Comparison of ENCODE assay signal across 25 cellular contexts in genomic region chr3:55296781-55297180, GRCh38.
DNase-seq lines count a peak whose midpoint lies in the region; ATAC-seq and TF ChIP-seq lines count a peak whose summit lies in the region.
"Had no signal": no experiment of that assay in that cellular context is flagged by ENCODE, and none has a peak within 500 bp of the region (broad histone marks: within the 10 kb centered on the region; RNA-seq: fewer than 3 reads in every experiment).

No MANE protein-coding gene starts in this region.

- H3K27me3 ChIP-seq in upper lobe of right lung, result no peaks in the 10 kb centered on the region
- H3K27me3 ChIP-seq: SJSA1 had no signal

- H3K9me3 Mint-ChIP-seq in HFFc6, result no peaks in the 10 kb centered on the region
- H3K9me3 Mint-ChIP-seq: GM23338, H9 had no signal

- H3K27ac ChIP-seq in upper lobe of right lung, result no peak overlapping the region
- H3K27ac ChIP-seq: A549, KMS-11, PC-9, SJSA1 had no signal

- DNase-seq in HFFc6, result no peak
- peak; percentile 43 for DNase-seq in choroid plexus epithelial cell (ENCODE audit: low read depth)
- DNase-seq in fibroblast of the conjunctiva (ENCODE audit: low read depth), result peak; percentile 42
- DNase-seq in upper lobe of right lung, result no peak
- DNase-seq in activated T-cell treated with anti-CD3 and anti-CD28 coated beads, Interleukin-2, amount 50 U/mL, for 1 hour, result no peak
- DNase-seq: C1 segment of cervical spinal cord; CD4-positive, alpha-beta memory T cell; COR-L47; DMS79; H9; NCI-H1048; NCI-H1417; NCI-H1694; NCI-H2029 treated with DMSO at 0.1 percent for 48 hours; NCI-H446 treated with DMSO at 0.1 percent for 48 hours; NCI-H526 treated with DMSO at 0.1 percent for 48 hours; PC-9; Right ventricle myocardium superior had no signal

- H3K27me3 Mint-ChIP-seq in HFFc6 (ENCODE audit: insufficient read depth), result no peaks in the 10 kb centered on the region
- H3K27me3 Mint-ChIP-seq: CD4-positive, alpha-beta memory T cell; IgD-negative memory B cell had no signal

- no peak overlapping the region for H3K4me3 Mint-ChIP-seq in HFFc6
- H3K4me3 Mint-ChIP-seq: CD4-positive, alpha-beta memory T cell; GM23338; H9; IgD-negative memory B cell had no signal

- intact Hi-C loops in upper lobe of right lung (cut with DNase I), result no loop called here

- ATAC-seq in GM21619 (IDR thresholded peaks at IDR 0.05; ENCODE audit: unreplicated experiment) (no peak), upper lobe of right lung (no peak), HG03565 (IDR thresholded peaks at IDR 0.05; ENCODE audit: unreplicated experiment) (no peak)
- ATAC-seq: A549, GM23338 had no signal

- H3K9me3 ChIP-seq in upper lobe of right lung, result no peaks in the 10 kb centered on the region
- H3K9me3 ChIP-seq: A549, SJSA1 had no signal

- H3K36me3 ChIP-seq in upper lobe of right lung, result no peaks in the 10 kb centered on the region
- H3K36me3 ChIP-seq: SJSA1 had no signal

- H3K4me1 ChIP-seq in upper lobe of right lung, result no peaks in the 10 kb centered on the region
- H3K4me1 ChIP-seq: A549 had no signal

- H3K4me3 ChIP-seq in choroid plexus epithelial cell (ENCODE audit: low read depth, low read length), result no peak overlapping the region
- no peak overlapping the region for H3K4me3 ChIP-seq in upper lobe of right lung
- H3K4me3 ChIP-seq: A549, GM23338, PC-9, SJSA1 had no signal

- H3K4me1 Mint-ChIP-seq in HFFc6 (ENCODE audit: low read depth), result peaks cover 34% of the 10 kb centered on the region
- H3K4me1 Mint-ChIP-seq: CD4-positive, alpha-beta memory T cell; IgD-negative memory B cell had no signal

- TF ChIP-seq CTCF in HFFc6 (IDR thresholded peaks at IDR 0.05) (no peak), choroid plexus epithelial cell (conservative IDR thresholded peaks at IDR 0.05; ENCODE audit: low read depth, low read length) (no peak), upper lobe of right lung (IDR thresholded peaks at IDR 0.05) (no peak)

- peak overlapping the region; percentile 61 for H3K27ac Mint-ChIP-seq in HFFc6
- H3K27ac Mint-ChIP-seq: CD4-positive, alpha-beta memory T cell; GM23338; H9; IgD-negative memory B cell had no signal

- no peaks in the 10 kb centered on the region; the same call in 1 of the 2 replicates for H3K36me3 Mint-ChIP-seq in HFFc6 (ENCODE audit: low read depth)
- H3K36me3 Mint-ChIP-seq: CD4-positive, alpha-beta memory T cell; IgD-negative memory B cell had no signal

Comparison
In these comparisons a context has a peak if more than half of its experiments do, and no peak if none do; other contexts are left out.
1. DNase-seq: peak in choroid plexus epithelial cell (single experiment) and fibroblast of the conjunctiva (single experiment); none in HFFc6 (single experiment), upper lobe of right lung (single experiment) and activated T-cell treated with anti-CD3 and anti-CD28 coated beads, Interleukin-2, amount 50 U/mL, for 1 hour (single experiment).